Comparison of ENCODE assay signal across 8 cellular contexts in the genomic region with DNA sequence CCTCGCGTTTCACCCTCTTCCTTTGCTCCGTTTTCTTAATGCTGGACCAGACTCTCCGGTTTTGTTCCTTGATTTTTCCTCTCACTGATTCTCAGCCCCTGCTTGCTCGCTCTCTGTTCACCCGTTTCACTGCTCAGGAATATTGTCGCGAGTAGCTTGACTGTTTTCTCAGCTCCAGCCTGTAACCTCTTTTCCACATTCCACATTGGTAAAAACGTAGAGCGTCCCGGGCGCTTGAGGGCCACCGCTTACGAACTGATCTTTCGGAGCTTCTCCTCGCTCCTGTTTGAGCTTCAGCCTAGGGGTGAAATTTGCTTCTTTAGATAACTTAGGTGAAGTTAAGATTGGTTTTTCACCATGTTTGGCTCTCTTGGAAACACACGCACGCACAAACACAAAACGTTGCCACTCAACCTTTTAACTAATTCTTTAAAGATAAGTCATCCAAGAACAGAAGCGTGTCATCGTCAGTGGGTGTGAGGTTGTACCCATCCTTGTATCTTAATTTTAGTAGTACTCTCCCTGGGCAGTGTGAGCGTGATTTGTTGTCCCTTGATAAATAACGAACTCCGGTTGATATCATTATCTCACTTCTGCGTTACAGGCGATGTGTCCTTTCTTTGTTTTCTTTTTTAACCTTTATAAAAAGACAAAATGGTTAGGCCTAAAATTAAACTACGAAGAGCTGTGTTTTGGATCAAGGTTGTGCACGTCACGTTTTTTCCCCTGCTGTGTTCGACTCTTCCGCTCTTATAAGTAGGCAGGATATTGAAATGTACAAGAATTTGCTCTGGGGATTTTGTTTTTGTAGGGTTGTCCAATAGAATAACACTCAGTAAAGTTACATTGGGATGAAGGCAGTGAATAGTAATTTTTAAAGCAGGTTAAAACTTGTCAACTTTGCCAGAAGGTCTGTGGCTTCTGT. TPM values are rescaled to one million over a fixed set of nuclear protein-coding genes. Genes with fewer than 3 reads are reported as not detected.
DNase-seq lines count a peak whose midpoint lies in the region; ATAC-seq and TF ChIP-seq lines count a peak whose summit lies in the region.

No MANE protein-coding gene starts in this region.

- no peaks in the 10 kb centered on the region for H3K36me3 ChIP-seq in BE2C
- H3K36me3 ChIP-seq in mucosa of rectum (ENCODE audit: control insufficient read depth in 2 of 2, insufficient read depth in 2 of 2, low read length in 2 of 2): no peaks in the 10 kb centered on the region
- H3K36me3 ChIP-seq in stomach: no peaks in the 10 kb centered on the region

- TF ChIP-seq CTCF in BE2C (IDR thresholded peaks at IDR 0.05; ENCODE audit: low read depth, low read length) (no peak), stomach (IDR thresholded peaks at IDR 0.05) (no peak)

- no peaks in the 10 kb centered on the region for H3K27me3 ChIP-seq in BE2C
- H3K27me3 ChIP-seq in mucosa of rectum (ENCODE audit: control insufficient read depth in 2 of 2, insufficient read depth in 2 of 2, low read length in 2 of 2): no peaks in the 10 kb centered on the region
- H3K27me3 ChIP-seq in stomach: no peaks in the 10 kb centered on the region

- POLR2A ChIA-PET in activated CD4-positive, alpha-beta memory T cell treated with anti-CD3 and anti-CD28 coated beads for 36 hours (lab: Charles Lee): interaction anchor here (0.6 to 3.2 kb wide), 11 partner anchors 11 to 202 kb away, joined by 3 to 28 read pairs (median 4); a partner anchor contains a TSS

- peak; percentile 22 for DNase-seq in BE2C
- peak; percentile 4 for DNase-seq in NCI-H187 treated with DMSO at 0.1 percent for 48 hours (lab: John Stamatoyannopoulos, UW)
- DNase-seq in activated CD4-positive, alpha-beta memory T cell treated with anti-CD3 and anti-CD28 coated beads for 36 hours: peak; percentile 66
- DNase-seq in stomach: no peak
- DNase-seq in 8988T: no peak

- 0 to 1% (median 0%) methylated on average over 31 of the region's 31 CpGs for WGBS in stomach, 5 donors

- peak overlapping the region; percentile 99 for H3K4me3 ChIP-seq in BE2C (ENCODE audit: low read depth, low read length)
- peak overlapping the region; percentile 92 to 98 for H3K4me3 ChIP-seq in mucosa of rectum (ENCODE audit: low read length in 2 of 2)
- H3K4me3 ChIP-seq in stomach: peak overlapping the region; percentile 88 to 98 (median 92)

- TF ChIP-seq EP300 in stomach (IDR thresholded peaks at IDR 0.05): no peak

- no peaks in the 10 kb centered on the region for H3K4me1 ChIP-seq in BE2C
- peaks cover 9 to 11% of the 10 kb centered on the region in 2 donors for H3K4me1 ChIP-seq in mucosa of rectum (ENCODE audit: control insufficient read depth in 2 of 2, insufficient read depth in 2 of 2, low read length in 2 of 2)
- peaks cover 11 to 52% (median 33%) of the 10 kb centered on the region in 4 donors for H3K4me1 ChIP-seq in stomach

- H3K4me3 Mint-ChIP-seq in activated CD4-positive, alpha-beta memory T cell treated with anti-CD3 and anti-CD28 coated beads for 36 hours: peak overlapping the region; percentile 98

- H3K9me3 ChIP-seq in BE2C: no peaks in the 10 kb centered on the region
- no peaks in the 10 kb centered on the region for H3K9me3 ChIP-seq in mucosa of rectum (ENCODE audit: control insufficient read depth in 2 of 2, low read length in 2 of 2)
- H3K9me3 ChIP-seq in stomach: no peaks in the 10 kb centered on the region

- peak overlapping the region; percentile 96 for H3K27ac Mint-ChIP-seq in activated CD4-positive, alpha-beta memory T cell treated with anti-CD3 and anti-CD28 coated beads for 36 hours

- H3K9ac ChIP-seq in mucosa of rectum (ENCODE audit: low read depth in 1 of 2, low read length in 2 of 2): peak overlapping the region; percentile 95 to 96

- peaks cover 28% of the 10 kb centered on the region for H3K4me1 Mint-ChIP-seq in activated CD4-positive, alpha-beta memory T cell treated with anti-CD3 and anti-CD28 coated beads for 36 hours (ENCODE audit: low read depth)

- peak overlapping the region; percentile 95 to 97 for H3K27ac ChIP-seq in mucosa of rectum (ENCODE audit: low read depth in 2 of 2, low read length in 2 of 2)
- peak overlapping the region; percentile 91 to 99 (median 98) for H3K27ac ChIP-seq in stomach

- TF ChIP-seq POLR2A in stomach (IDR thresholded peaks at IDR 0.05): no peak

- no peaks in the 10 kb centered on the region for H3K27me3 Mint-ChIP-seq in activated CD4-positive, alpha-beta memory T cell treated with anti-CD3 and anti-CD28 coated beads for 36 hours

- intact Hi-C loops in activated CD4-positive, alpha-beta memory T cell treated with anti-CD3 and anti-CD28 coated beads for 36 hours (cut with micrococcal nuclease): loop anchor here (1.0 to 5.0 kb wide), 6 partner anchors 13 to 202 kb away; a partner anchor contains a TSS
- intact Hi-C loops in stomach (cut with DNase I; ENCODE audit: low total_unique reads): no loop called here

- peaks cover 18% of the 10 kb centered on the region for H3K36me3 Mint-ChIP-seq in activated CD4-positive, alpha-beta memory T cell treated with anti-CD3 and anti-CD28 coated beads for 36 hours

- ATAC-seq in GM21526 (IDR thresholded peaks at IDR 0.05; ENCODE audit: low FRiP score, unreplicated experiment) (peak; percentile 8), esophagus mucosa (peak; percentile 26)

- no peaks in the 10 kb centered on the region for H3K9me3 Mint-ChIP-seq in activated CD4-positive, alpha-beta memory T cell treated with anti-CD3 and anti-CD28 coated beads for 36 hours

- CTCF ChIA-PET in activated CD4-positive, alpha-beta memory T cell treated with anti-CD3 and anti-CD28 coated beads for 36 hours (lab: Charles Lee): interaction anchor here (1.1 to 1.2 kb wide), 2 partner anchors 131 to 229 kb away, joined by 3 read pairs; no protein-coding TSS in a partner anchor

RNA-seq across cellular contexts. Expression of a gene that starts 1.1 kb away (rescaled TPM):
- 43.8 TPM for polyA plus RNA-seq in BE2C (2012; ENCODE audit: insufficient read depth, insufficient read length, low read depth)
- total RNA-seq in activated CD4-positive, alpha-beta memory T cell treated with anti-CD3 and anti-CD28 coated beads for 36 hours: 100 to 1,000 TPM in 1 of 2 experiments, 10 to 100 TPM in 1; 98.4 to 101 TPM
- 36.5 TPM for total RNA-seq in esophagus mucosa
- 10 to 100 TPM; 11.1 to 88.7 (median 42.4) TPM for total RNA-seq in stomach
- polyA plus RNA-seq in stomach: 10 to 100 TPM; 13.5 to 17.6 (median 16.1) TPM

RNA-seq across cellular contexts. Expression of a gene that starts 28.6 kb away (rescaled TPM):
- 13.2 TPM for polyA plus RNA-seq in BE2C (2012; ENCODE audit: insufficient read depth, insufficient read length, low read depth)
- 10 to 100 TPM; 47.5 to 49.2 TPM for total RNA-seq in activated CD4-positive, alpha-beta memory T cell treated with anti-CD3 and anti-CD28 coated beads for 36 hours
- total RNA-seq in esophagus mucosa: 20.0 TPM
- 10 to 100 TPM in 4 of 5 donors, 1 to 10 TPM in 1; 4.6 to 60.8 (median 27.5) TPM for total RNA-seq in stomach
- polyA plus RNA-seq in stomach: 10 to 100 TPM in 2 of 3 donors, 1 to 10 TPM in 1; 7.6 to 11.3 (median 10.3) TPM

RNA-seq across cellular contexts. Expression of a gene that starts 28.7 kb away (rescaled TPM):
- 1.2 TPM for polyA plus RNA-seq in BE2C (2012; ENCODE audit: insufficient read depth, insufficient read length, low read depth)
- 1 to 10 TPM; 6.5 to 6.6 TPM for total RNA-seq in activated CD4-positive, alpha-beta memory T cell treated with anti-CD3 and anti-CD28 coated beads for 36 hours
- total RNA-seq in esophagus mucosa (1.0 TPM), stomach (1 to 10 TPM in 1 of 5 donors, under 1 TPM in 1, not detected in 3; 0.18 to 1.8 TPM)
- polyA plus RNA-seq in stomach: 1 to 10 TPM in 2 of 3 donors, under 1 TPM in 1; 0.63 to 3.1 (median 2.7) TPM

Comparison
In these comparisons a context has a peak if more than half of its experiments do, and no peak if none do; other contexts are left out.
1. DNase-seq: peak in BE2C (single experiment), NCI-H187 treated with DMSO at 0.1 percent for 48 hours (single experiment) and activated CD4-positive, alpha-beta memory T cell treated with anti-CD3 and anti-CD28 coated beads for 36 hours (single experiment); none in stomach (single experiment) and 8988T (single experiment).
2. Peak in every context shown above with its lines, with median percentiles within 50 percentile points of each other: H3K4me3 ChIP-seq.